ENCODE assay signal across 9 cellular contexts in the genomic region with DNA sequence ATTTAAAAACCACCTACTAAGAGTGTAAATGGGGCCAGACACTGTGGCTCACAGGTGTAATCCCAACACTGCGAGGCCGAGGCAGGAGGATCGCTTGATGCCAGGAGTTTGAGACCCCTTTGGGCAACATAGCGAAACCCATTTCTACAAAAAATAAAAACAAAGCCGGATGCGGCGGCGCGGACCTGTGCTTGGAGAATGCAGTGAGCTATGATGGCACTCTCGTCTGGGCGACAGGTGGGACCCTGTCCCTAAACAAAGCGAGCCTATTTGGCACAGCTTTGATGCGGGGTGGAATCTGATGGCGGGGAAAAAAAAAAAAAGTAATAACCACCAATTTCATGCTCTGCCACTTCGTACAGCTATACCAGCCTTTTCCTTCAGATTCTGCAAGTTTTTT. TPM values are rescaled to one million over a fixed set of nuclear protein-coding genes. Genes with fewer than 3 reads are reported as not detected.
DNase-seq lines count a peak whose midpoint lies in the region; ATAC-seq lines count a peak whose summit lies in the region.
"Had no signal": no experiment of that assay in that cellular context is flagged by ENCODE, and none has a peak within 500 bp of the region (broad histone marks: within the 10 kb centered on the region; RNA-seq: fewer than 3 reads in every experiment).

No MANE protein-coding gene starts in this region.

- peaks cover 0 to 3% of the 10 kb centered on the region in 2 donors for H3K27me3 Mint-ChIP-seq in CD8-positive, alpha-beta memory T cell
- H3K27me3 Mint-ChIP-seq in effector memory CD8-positive, alpha-beta T cell, result no peaks in the 10 kb centered on the region

- no peak overlapping the region for H2BK5ac ChIP-seq in neuronal stem cell (ENCODE audit: low read length)

- no peak overlapping the region for H4K91ac ChIP-seq in neuronal stem cell (ENCODE audit: low read depth, low read length, poor library complexity)

- H3K4me1 Mint-ChIP-seq in CD8-positive, alpha-beta memory T cell, result peaks cover 53 to 75% (median 68%) of the 10 kb centered on the region in 3 donors
- peaks cover 30 to 46% of the 10 kb centered on the region in 2 donors for H3K4me1 Mint-ChIP-seq in effector memory CD8-positive, alpha-beta T cell (ENCODE audit: low read depth in 2 of 2)

- peak overlapping the region; percentile 95 for H3K27ac ChIP-seq in CD8-positive, alpha-beta memory T cell (ENCODE audit: low read depth, low read length)
- H3K27ac ChIP-seq in SJCRH30, result peak overlapping the region; percentile 77
- no peak overlapping the region for H3K27ac ChIP-seq in neuronal stem cell (replicated peaks; ENCODE audit: low read length)

- H3K14ac ChIP-seq in neuronal stem cell (ENCODE audit: low read length), result no peak overlapping the region

- H2BK120ac ChIP-seq in neuronal stem cell (ENCODE audit: low read depth, low read length), result no peak overlapping the region

- CTCF ChIA-PET in CD8-positive, alpha-beta memory T cell (lab: Charles Lee), result interaction anchor here (0.8 to 1.3 kb wide), 7 partner anchors 14 to 323 kb away, joined by 3 to 6 read pairs (median 3); no protein-coding TSS in a partner anchor

- no peaks in the 10 kb centered on the region for H3K9me3 Mint-ChIP-seq in CD8-positive, alpha-beta memory T cell
- H3K9me3 Mint-ChIP-seq in effector memory CD8-positive, alpha-beta T cell, result no peaks in the 10 kb centered on the region

- peaks cover 48% of the 10 kb centered on the region for H3K4me1 ChIP-seq in CD8-positive, alpha-beta memory T cell (ENCODE audit: insufficient read depth, low read length)
- H3K4me1 ChIP-seq in SJCRH30 (peaks cover 14% of the 10 kb centered on the region), neuronal stem cell (ENCODE audit: control insufficient read depth in 2 of 2, insufficient read depth in 1 of 2, low read depth in 1 of 2, low read length in 2 of 2) (peaks cover 6 to 15% of the 10 kb centered on the region in 2 donors)

- no peaks in the 10 kb centered on the region for H3K27me3 ChIP-seq in CD8-positive, alpha-beta memory T cell (ENCODE audit: insufficient read depth, low read length, poor library complexity, severe bottlenecking)
- H3K27me3 ChIP-seq in SJCRH30 (no peaks in the 10 kb centered on the region), neuronal stem cell (ENCODE audit: control insufficient read depth in 3 of 3, insufficient read depth in 3 of 3, low read depth in 1 of 3, low read length in 3 of 3) (no peaks in the 10 kb centered on the region)

- no peak overlapping the region for H3K23ac ChIP-seq in neuronal stem cell (ENCODE audit: low read depth, low read length, poor library complexity)

- no peak for ATAC-seq in effector memory CD8-positive, alpha-beta T cell (replicated peaks)
- no peak for ATAC-seq in GM18868 (IDR thresholded peaks at IDR 0.05; ENCODE audit: unreplicated experiment)
- no peak for ATAC-seq in GM18502 (IDR thresholded peaks at IDR 0.05; ENCODE audit: poor library complexity, unreplicated experiment)

- H3K27ac Mint-ChIP-seq in CD8-positive, alpha-beta memory T cell, result peak overlapping the region; percentile 51 to 99 (median 94)
- H3K27ac Mint-ChIP-seq in effector memory CD8-positive, alpha-beta T cell, result peak overlapping the region; percentile 92 to 95

- no peak overlapping the region for H2AFZ ChIP-seq in neuronal stem cell (ENCODE audit: low read length)

- H3K9ac ChIP-seq in neuronal stem cell (ENCODE audit: low read depth, low read length, poor library complexity), result no peak overlapping the region

- H2BK12ac ChIP-seq in neuronal stem cell (ENCODE audit: low read length), result no peak overlapping the region

- DNase-seq in CD8-positive, alpha-beta memory T cell, result peak; percentile 6 to 49 (median 11)
- DNase-seq in SJCRH30, result peak in 1 of 2 experiments; percentile 35
- peak in 2 of 3 experiments; percentile 2 to 19 for DNase-seq in effector memory CD8-positive, alpha-beta T cell
- DNase-seq in neuronal stem cell (ENCODE audit: low spot score), result no peak
- DNase-seq in NCI-H345 treated with DMSO at 0.1 percent for 48 hours (lab: John Stamatoyannopoulos, UW; ENCODE audit: unreplicated experiment), result no peak
- no peak for DNase-seq in COLO829 (ENCODE audit: low spot score)

- H4K8ac ChIP-seq in neuronal stem cell (ENCODE audit: low read depth, low read length), result no peak overlapping the region

- H2AK5ac ChIP-seq in neuronal stem cell (ENCODE audit: low read depth, low read length), result no peak overlapping the region

- H3K36me3 Mint-ChIP-seq in CD8-positive, alpha-beta memory T cell, result peaks cover 0 to 76% (median 15%) of the 10 kb centered on the region in 3 donors
- peaks cover 91% of the 10 kb centered on the region for H3K36me3 Mint-ChIP-seq in effector memory CD8-positive, alpha-beta T cell (ENCODE audit: insufficient read depth)

- peak overlapping the region; percentile 97 for H3K4me3 ChIP-seq in CD8-positive, alpha-beta memory T cell (ENCODE audit: low read length)
- peak overlapping the region; percentile 83 for H3K4me3 ChIP-seq in SJCRH30
- peak overlapping the region; percentile 88 to 100 for H3K4me3 ChIP-seq in neuronal stem cell (ENCODE audit: low read length in 2 of 2)

- POLR2A ChIA-PET in CD8-positive, alpha-beta memory T cell (lab: Charles Lee), result interaction anchor here (0.9 to 4.5 kb wide), 3 partner anchors 26 to 60 kb away, joined by 7 to 84 read pairs (median 76); a partner anchor contains a TSS

- peak overlapping the region; percentile 93 to 100 (median 98) for H3K4me3 Mint-ChIP-seq in CD8-positive, alpha-beta memory T cell
- peak overlapping the region; percentile 95 to 100 for H3K4me3 Mint-ChIP-seq in effector memory CD8-positive, alpha-beta T cell

- WGBS in neuronal stem cell (ENCODE audit: extremely low coverage in 2 of 2, insufficient read length in 2 of 2, insufficient replicate concordance in 1 of 2), 2 donors, result no CpG with 5 or more reads among the region's 15 CpGs

- peaks cover 10% of the 10 kb centered on the region for H3K79me1 ChIP-seq in neuronal stem cell (ENCODE audit: low read depth, low read length)

- H3K18ac ChIP-seq in neuronal stem cell (ENCODE audit: low read length), result no peak overlapping the region

- peak overlapping the region; percentile 75 for H3K4me2 ChIP-seq in neuronal stem cell (ENCODE audit: insufficient read depth, low read length, poor library complexity, severe bottlenecking)

- no peak overlapping the region for H3K4ac ChIP-seq in neuronal stem cell (ENCODE audit: low read length)

- H3K9me3 ChIP-seq in CD8-positive, alpha-beta memory T cell (ENCODE audit: low read length), result no peaks in the 10 kb centered on the region
- H3K9me3 ChIP-seq in SJCRH30 (replicated peaks) (no peaks in the 10 kb centered on the region), neuronal stem cell (replicated peaks in 1 of 2; ENCODE audit: control insufficient read depth in 2 of 2, insufficient read depth in 1 of 2, low read depth in 1 of 2, low read length in 2 of 2) (no peaks in the 10 kb centered on the region)

- H2BK15ac ChIP-seq in neuronal stem cell (ENCODE audit: low read length), result no peak overlapping the region

- H3K36me3 ChIP-seq in CD8-positive, alpha-beta memory T cell (ENCODE audit: insufficient read depth, low read length), result peaks cover 43% of the 10 kb centered on the region
- peaks cover 57% of the 10 kb centered on the region for H3K36me3 ChIP-seq in SJCRH30
- H3K36me3 ChIP-seq in neuronal stem cell (replicated peaks in 1 of 2; ENCODE audit: control insufficient read depth in 2 of 2, insufficient read depth in 2 of 2, low read length in 2 of 2), result peaks cover 10 to 76% of the 10 kb centered on the region in 2 donors

RNA-seq across cellular contexts. Expression of a gene that starts 1.1 kb away (rescaled TPM):
- 100 to 1,000 TPM; 589 to 617 TPM for total RNA-seq in CD8-positive, alpha-beta memory T cell
- 98.2 TPM for polyA plus RNA-seq in CD8-positive, alpha-beta memory T cell
- 519 and 538 TPM in 2 replicates for total RNA-seq in SJCRH30 (2014; rRNA removed; shearing (Covaris generic))
- polyA plus RNA-seq in neuronal stem cell (2013, experiment 1 of 2), result 126 TPM
- 126 TPM for polyA plus RNA-seq in neuronal stem cell (2013, experiment 2 of 2)

RNA-seq across cellular contexts. Expression of a gene that starts 2.0 kb away (rescaled TPM):
- 100 to 1,000 TPM; 129 to 130 TPM for total RNA-seq in CD8-positive, alpha-beta memory T cell
- 101 TPM for polyA plus RNA-seq in CD8-positive, alpha-beta memory T cell
- total RNA-seq in SJCRH30 (2014; rRNA removed; shearing (Covaris generic)), result 136 and 137 TPM in 2 replicates
- polyA plus RNA-seq in neuronal stem cell (2013, experiment 1 of 2), result 49.9 TPM
- polyA plus RNA-seq in neuronal stem cell (2013, experiment 2 of 2), result 51.2 TPM

RNA-seq across cellular contexts. Expression of a gene that starts 11.8 kb away (rescaled TPM):
- total RNA-seq in CD8-positive, alpha-beta memory T cell, result under 1 TPM; 0.39 to 0.80 TPM
- polyA plus RNA-seq in CD8-positive, alpha-beta memory T cell, result not detected
- total RNA-seq in SJCRH30 (2014; rRNA removed; shearing (Covaris generic)), result not detected in 2 replicates
- not detected for polyA plus RNA-seq in neuronal stem cell (2013, experiment 1 of 2)
- polyA plus RNA-seq in neuronal stem cell (2013, experiment 2 of 2), result 0.06 TPM
- total RNA-seq: glomerular endothelial cell had no signal

RNA-seq across cellular contexts. Expression of a gene that starts 26.4 kb away (rescaled TPM):
- 10 to 100 TPM; 68.8 to 69.7 TPM for total RNA-seq in CD8-positive, alpha-beta memory T cell
- 33.3 TPM for polyA plus RNA-seq in CD8-positive, alpha-beta memory T cell
- total RNA-seq in SJCRH30 (2014; rRNA removed; shearing (Covaris generic)), result 78.8 and 88.6 TPM in 2 replicates
- polyA plus RNA-seq in neuronal stem cell (2013, experiment 1 of 2), result 94.5 TPM
- 92.4 TPM for polyA plus RNA-seq in neuronal stem cell (2013, experiment 2 of 2)

Comparison
In these comparisons a context has a peak if more than half of its experiments do, and no peak if none do; other contexts are left out.
1. DNase-seq: peak in CD8-positive, alpha-beta memory T cell (5 of 5) and effector memory CD8-positive, alpha-beta T cell (2 of 3); none in neuronal stem cell (single experiment), NCI-H345 treated with DMSO at 0.1 percent for 48 hours (single experiment) and COLO829 (single experiment).
2. Peak in every context shown above with its lines, with median percentiles within 50 percentile points of each other: H3K4me3 ChIP-seq.